8 cellular contexts compared by ENCODE assay signal in genomic region chr16:84699147-84699711, GRCh38. TPM values are rescaled to one million over a fixed set of nuclear protein-coding genes. Genes with fewer than 3 reads are reported as not detected.
DNase-seq lines count a peak whose midpoint lies in the region; ATAC-seq and TF ChIP-seq lines count a peak whose summit lies in the region.

No MANE protein-coding gene starts in this region.

- peak in 1 of 2 donors; percentile 53 for ATAC-seq in right cardiac atrium
- ATAC-seq in HG03342 (IDR thresholded peaks at IDR 0.05; ENCODE audit: unreplicated experiment) = no peak
- ATAC-seq in GM18520 (IDR thresholded peaks at IDR 0.05; ENCODE audit: unreplicated experiment) = no peak

- H3K27ac ChIP-seq in right cardiac atrium (ENCODE audit: low read length) (no peak overlapping the region), skin epidermis (peak overlapping the region in 17 of 21 experiments; percentile 1 to 97 (median 91))

- H3K4me3 ChIP-seq in right cardiac atrium (ENCODE audit: low read length) (peak overlapping the region; percentile 87), skin epidermis (peak overlapping the region; percentile 82 to 100 (median 96))

- H3K4me3 Mint-ChIP-seq in activated CD4-positive, alpha-beta memory T cell treated with anti-CD3 and anti-CD28 coated beads for 36 hours = peak overlapping the region; percentile 77

- H3K27me3 ChIP-seq in right cardiac atrium (ENCODE audit: control insufficient read depth, insufficient read depth) = no peaks in the 10 kb centered on the region

- intact Hi-C loops in activated CD4-positive, alpha-beta memory T cell treated with anti-CD3 and anti-CD28 coated beads for 36 hours (cut with micrococcal nuclease) = no loop called here
- intact Hi-C loops in right cardiac atrium (cut with DNase I) = no loop called here

- H3K9me3 Mint-ChIP-seq in activated CD4-positive, alpha-beta memory T cell treated with anti-CD3 and anti-CD28 coated beads for 36 hours = no peaks in the 10 kb centered on the region

- H3K4me1 ChIP-seq in right cardiac atrium (ENCODE audit: control insufficient read depth, insufficient read depth, low read length) = no peaks in the 10 kb centered on the region

- H3K36me3 Mint-ChIP-seq in activated CD4-positive, alpha-beta memory T cell treated with anti-CD3 and anti-CD28 coated beads for 36 hours = peaks cover 5% of the 10 kb centered on the region

- no peaks in the 10 kb centered on the region for H3K27me3 Mint-ChIP-seq in activated CD4-positive, alpha-beta memory T cell treated with anti-CD3 and anti-CD28 coated beads for 36 hours

- DNase-seq in CD1c-positive myeloid dendritic cell (ENCODE audit: extremely low spot score) (peak; percentile 10), HEK293T (ENCODE audit: extremely low spot score) (peak; percentile 31), right cardiac atrium (no peak), A172 (ENCODE audit: low spot score) (no peak)
- peak; percentile 43 for DNase-seq in activated CD4-positive, alpha-beta memory T cell treated with anti-CD3 and anti-CD28 coated beads for 36 hours

- POLR2A ChIA-PET in HEK293T (lab: Yijun Ruan, JAX) = no interaction called here
- POLR2A ChIA-PET in activated CD4-positive, alpha-beta memory T cell treated with anti-CD3 and anti-CD28 coated beads for 36 hours (lab: Charles Lee) = no interaction called here

- H3K9me3 ChIP-seq in right cardiac atrium (ENCODE audit: control insufficient read depth, low read length) = no peaks in the 10 kb centered on the region

- WGBS in right cardiac atrium = 22% methylated on average over 29 of the region's 29 CpGs

- peak overlapping the region; percentile 57 for H3K27ac Mint-ChIP-seq in activated CD4-positive, alpha-beta memory T cell treated with anti-CD3 and anti-CD28 coated beads for 36 hours

- CTCF ChIA-PET in HEK293T (lab: Yijun Ruan, JAX) = interaction anchor here (0.8 kb wide), 1 partner anchor 16 kb away, joined by 3 read pairs; no protein-coding TSS in a partner anchor
- CTCF ChIA-PET in activated CD4-positive, alpha-beta memory T cell treated with anti-CD3 and anti-CD28 coated beads for 36 hours (lab: Charles Lee) = no interaction called here

- peaks cover 28% of the 10 kb centered on the region for H3K4me1 Mint-ChIP-seq in activated CD4-positive, alpha-beta memory T cell treated with anti-CD3 and anti-CD28 coated beads for 36 hours (ENCODE audit: low read depth)

TF ChIP-seq in HEK293T, 16 proteins besides CTCF, POLR2A, EP300 and RAD21:
- TF ChIP-seq SUZ12 (IDR thresholded peaks at IDR 0.05) (no peak), FOXA1 (IDR thresholded peaks at IDR 0.05) (no peak), FOXK2 (IDR thresholded peaks at IDR 0.05) (no peak), L3MBTL2 (conservative IDR thresholded peaks at IDR 0.05) (0 out of 2 replicates have a peak, but pooled peaks have one; percentile 37), TARDBP (IDR thresholded peaks at IDR 0.05) (no peak)

RNA-seq across cellular contexts. Expression of gene USP10, which starts 0.6 kb away (rescaled TPM):
- total RNA-seq in activated CD4-positive, alpha-beta memory T cell treated with anti-CD3 and anti-CD28 coated beads for 36 hours = 100 to 1,000 TPM; 105 to 108 TPM
- 10 to 100 TPM; 45.5 to 66.5 (median 62.9) TPM for total RNA-seq in right cardiac atrium
- polyA plus RNA-seq in right cardiac atrium = 25.8 TPM
- total RNA-seq in A172 (2014; rRNA removed; shearing (Covaris generic)) = 76.5 and 106 TPM in 2 replicates

RNA-seq across cellular contexts. Expression of gene KLHL36, which starts 50.9 kb away (rescaled TPM):
- 10 to 100 TPM; 56.1 to 56.8 TPM for total RNA-seq in activated CD4-positive, alpha-beta memory T cell treated with anti-CD3 and anti-CD28 coated beads for 36 hours
- total RNA-seq in right cardiac atrium = 10 to 100 TPM; 37.4 to 47.2 (median 41.1) TPM
- 17.2 TPM for polyA plus RNA-seq in right cardiac atrium
- total RNA-seq in A172 (2014; rRNA removed; shearing (Covaris generic)) = 38.0 and 46.3 TPM in 2 replicates

Comparison
In these comparisons a context has a peak if more than half of its experiments do, and no peak if none do; other contexts are left out.
1. DNase-seq: peak in CD1c-positive myeloid dendritic cell (single experiment), HEK293T (single experiment) and activated CD4-positive, alpha-beta memory T cell treated with anti-CD3 and anti-CD28 coated beads for 36 hours (single experiment); none in right cardiac atrium (0 of 3) and A172 (single experiment).